Comparison of ENCODE assay signal across 2 cellular contexts in genomic region chr1:11331036-11331765, GRCh38.
TF ChIP-seq lines count a peak whose summit lies in the region.

No MANE protein-coding gene starts in this region.

TF ChIP-seq in H1, 55 proteins besides CTCF, POLR2A, EP300 and RAD21:
- TF ChIP-seq CREB1 (IDR thresholded peaks at IDR 0.05), result no peak
- no peak for TF ChIP-seq CBX8 (IDR thresholded peaks at IDR 0.05; ENCODE audit: borderline replicate concordance, low read depth, low read length)
- TF ChIP-seq, protein P1, sequence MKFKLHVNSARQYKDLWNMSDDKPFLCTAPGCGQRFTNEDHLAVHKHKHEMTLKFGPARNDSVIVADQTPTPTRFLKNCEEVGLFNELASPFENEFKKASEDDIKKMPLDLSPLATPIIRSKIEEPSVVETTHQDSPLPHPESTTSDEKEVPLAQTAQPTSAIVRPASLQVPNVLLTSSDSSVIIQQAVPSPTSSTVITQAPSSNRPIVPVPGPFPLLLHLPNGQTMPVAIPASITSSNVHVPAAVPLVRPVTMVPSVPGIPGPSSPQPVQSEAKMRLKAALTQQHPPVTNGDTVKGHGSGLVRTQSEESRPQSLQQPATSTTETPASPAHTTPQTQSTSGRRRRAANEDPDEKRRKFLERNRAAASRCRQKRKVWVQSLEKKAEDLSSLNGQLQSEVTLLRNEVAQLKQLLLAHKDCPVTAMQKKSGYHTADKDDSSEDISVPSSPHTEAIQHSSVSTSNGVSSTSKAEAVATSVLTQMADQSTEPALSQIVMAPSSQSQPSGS (IDR thresholded peaks at IDR 0.05; ENCODE audit: low read length), result no peak
- TF ChIP-seq POU5F1 (IDR thresholded peaks at IDR 0.05; ENCODE audit: low read depth, low read length), result no peak
- TF ChIP-seq RFX5 (IDR thresholded peaks at IDR 0.05; ENCODE audit: borderline replicate concordance, low read depth, low read length), result no peak
- TF ChIP-seq RBBP5 (IDR thresholded peaks at IDR 0.05; ENCODE audit: borderline replicate concordance, low read depth, low read length), result no peak
- no peak for TF ChIP-seq TAF1 (IDR thresholded peaks at IDR 0.05; ENCODE audit: low read depth, low read length)
- TF ChIP-seq JUND (IDR thresholded peaks at IDR 0.05; ENCODE audit: low read length), result no peak
- TF ChIP-seq BRCA1 (IDR thresholded peaks at IDR 0.05; ENCODE audit: low read depth, low read length), result no peak
- no peak for TF ChIP-seq SIN3A (conservative IDR thresholded peaks at IDR 0.05 in 1 of 2, IDR thresholded peaks at IDR 0.05 in 1 of 2; ENCODE audit: low read depth in 1 of 2, low read length in 2 of 2)
- no peak for TF ChIP-seq TAF7 (optimal IDR thresholded peaks at IDR 0.05; ENCODE audit: borderline replicate concordance, low read depth, low read length)
- TF ChIP-seq KDM5A (IDR thresholded peaks at IDR 0.05; ENCODE audit: low read length), result no peak
- no peak for TF ChIP-seq TEAD4 (IDR thresholded peaks at IDR 0.05; ENCODE audit: low read depth, low read length)

TF ChIP-seq in HepG2, 621 proteins besides CTCF, POLR2A, EP300 and RAD21:
- TF ChIP-seq ZNF160 (CRISPR knock-in tag; IDR thresholded peaks at IDR 0.05), result no peak
- TF ChIP-seq HES4 (CRISPR knock-in tag; IDR thresholded peaks at IDR 0.05; ENCODE audit: borderline replicate concordance), result no peak
- TF ChIP-seq, protein P1 (CRISPR knock-in tag; IDR thresholded peaks at IDR 0.05), result no peak
